In the genomic region with DNA sequence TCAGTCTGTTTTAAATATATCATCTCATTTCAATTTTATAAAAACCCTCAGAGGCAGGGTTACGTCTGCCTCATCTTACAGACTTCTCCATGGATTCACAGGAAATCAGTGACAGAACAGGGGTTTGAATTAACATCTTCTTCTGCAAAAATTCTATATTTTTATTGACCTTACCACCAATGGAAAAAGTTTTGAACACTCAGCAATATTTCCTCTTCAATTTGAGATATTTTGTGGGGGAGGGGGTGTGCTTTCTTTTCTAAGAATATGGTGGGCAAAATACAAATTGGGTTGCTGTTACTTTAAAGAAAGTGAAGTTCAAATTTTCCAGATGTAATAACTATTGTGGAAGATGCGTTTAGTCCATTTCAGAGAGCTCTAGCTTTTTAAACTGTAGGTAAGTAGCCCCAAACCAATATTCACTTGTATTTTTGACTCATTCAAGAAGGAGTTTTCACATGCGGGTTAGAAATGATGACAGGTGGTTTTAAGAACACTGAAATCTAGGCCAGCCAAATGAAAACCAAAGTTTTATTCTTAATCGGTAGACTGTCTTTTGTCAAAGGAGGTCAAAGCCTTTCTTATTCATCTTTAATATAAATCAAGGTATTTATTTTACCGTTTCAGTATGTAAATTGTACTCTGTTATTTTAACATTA, we compare ENCODE assay signal across 1 cellular context.
A peak's percentile ranks its signal among the peaks of the same experiment; 100 is the strongest.
TF ChIP-seq lines count a peak whose summit lies in the region.

No MANE protein-coding gene starts in this region.

TF ChIP-seq in K562, 482 proteins besides CTCF, POLR2A, EP300 and RAD21:
- TF ChIP-seq ZNF316 (IDR thresholded peaks at IDR 0.05) (peak; percentile 69), ARID2 (IDR thresholded peaks at IDR 0.05) (no peak), MAFF (IDR thresholded peaks at IDR 0.05; ENCODE audit: low read length) (0 out of 2 replicates have a peak, but pooled peaks have one; percentile 3), C11orf30 (IDR thresholded peaks at IDR 0.05; ENCODE audit: low read depth) (peak; percentile 43; the same call in 1 of the 2 replicates)
